Comparison of ENCODE assay signal across 8 cellular contexts in the genomic region with DNA sequence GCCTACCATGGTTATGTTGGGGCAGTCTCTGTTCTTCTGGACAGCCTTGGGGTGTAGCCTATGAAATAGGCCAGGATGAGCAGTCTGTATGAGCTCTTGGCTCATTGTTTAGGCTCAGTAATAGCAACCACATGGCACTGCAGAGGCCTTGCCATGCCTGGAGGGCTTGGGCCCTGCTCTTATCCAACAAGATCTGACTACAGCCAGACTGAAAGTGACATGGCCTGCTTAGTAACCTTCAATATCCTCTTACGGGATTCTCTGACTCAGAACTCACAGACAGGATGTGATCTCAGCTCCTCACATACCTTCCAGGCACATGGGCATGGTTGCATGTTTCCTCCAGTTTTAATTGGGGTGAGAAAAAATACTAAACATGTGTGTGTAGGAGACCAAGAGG.
DNase-seq lines count a peak whose midpoint lies in the region; ATAC-seq, FAIRE-seq and TF ChIP-seq lines count a peak whose summit lies in the region.

No MANE protein-coding gene starts in this region.

- H3K4me1 ChIP-seq in SK-N-SH (ENCODE audit: control insufficient read depth in 1 of 2, insufficient read depth in 2 of 2, low read depth in 1 of 2, low read length in 1 of 2) (peaks cover 11 to 34% of the 10 kb centered on the region in 2 experiments), smooth muscle cell (ENCODE audit: low read depth) (no peaks in the 10 kb centered on the region)

- DNase-seq in SK-N-SH, result peak; percentile 61
- peak; percentile 100 for DNase-seq in bronchial epithelial cell (ENCODE audit: low read depth)
- no peak for DNase-seq in smooth muscle cell (lab: John Stamatoyannopoulos, UW; ENCODE audit: unreplicated experiment)
- no peak for DNase-seq in cerebellar nuclear complex (lab: John Stamatoyannopoulos, UW)
- DNase-seq in SHP77 (lab: John Stamatoyannopoulos, UW), result no peak
- DNase-seq in left lobe of liver (ENCODE audit: low spot score), result no peak

- H3K4me2 ChIP-seq in SK-N-SH, result peak overlapping the region; percentile 1; the same call in 1 of the 2 replicates
- no peak overlapping the region for H3K4me2 ChIP-seq in smooth muscle cell

- H3K36me3 ChIP-seq in SK-N-SH (replicated peaks in 1 of 2; ENCODE audit: control insufficient read depth in 1 of 2, insufficient read depth in 2 of 2, low read length in 1 of 2) (no peaks in the 10 kb centered on the region), bronchial epithelial cell (ENCODE audit: control insufficient read depth, insufficient read depth, low read length) (no peaks in the 10 kb centered on the region), smooth muscle cell (ENCODE audit: low read depth) (no peaks in the 10 kb centered on the region)

- H2AFZ ChIP-seq in SK-N-SH (ENCODE audit: low read depth), result 0 out of 2 replicates have a peak overlapping the region, but pooled peaks have one; percentile 7
- H2AFZ ChIP-seq in smooth muscle cell (ENCODE audit: low read depth), result peak overlapping the region; percentile 18

- TF ChIP-seq CTCF in SK-N-SH (IDR thresholded peaks at IDR 0.05) (no peak), bronchial epithelial cell (IDR thresholded peaks at IDR 0.05; ENCODE audit: insufficient read depth, low read length, severe bottlenecking) (no peak), smooth muscle cell (IDR thresholded peaks at IDR 0.05; ENCODE audit: borderline replicate concordance, insufficient read depth, poor library complexity, severe bottlenecking) (no peak)

- H4K20me1 ChIP-seq in SK-N-SH (ENCODE audit: insufficient read depth), result no peaks in the 10 kb centered on the region
- H4K20me1 ChIP-seq in smooth muscle cell (ENCODE audit: low read depth), result no peaks in the 10 kb centered on the region

- peak; percentile 28 for FAIRE-seq in bronchial epithelial cell (lab: Jason Lieb, UNC)

- no peaks in the 10 kb centered on the region for H3K79me2 ChIP-seq in SK-N-SH (ENCODE audit: insufficient read depth)
- no peaks in the 10 kb centered on the region for H3K79me2 ChIP-seq in smooth muscle cell (ENCODE audit: low read depth)

- TF ChIP-seq RAD21 in SK-N-SH (IDR thresholded peaks at IDR 0.05; ENCODE audit: low read length), result peak; percentile 47

- H3K27ac ChIP-seq in SK-N-SH (ENCODE audit: low read depth in 2 of 2, low read length in 1 of 2) (peak overlapping the region; percentile 96 to 98), smooth muscle cell (ENCODE audit: low read depth) (peak overlapping the region; percentile 92)

- H3K9me3 ChIP-seq in SK-N-SH (no peaks in the 10 kb centered on the region), smooth muscle cell (replicated peaks; ENCODE audit: low read depth) (no peaks in the 10 kb centered on the region)

- H3K9ac ChIP-seq in SK-N-SH, result peak overlapping the region; percentile 49; the same call in 1 of the 2 replicates
- H3K9ac ChIP-seq in smooth muscle cell (ENCODE audit: low read depth), result peak overlapping the region; percentile 45

- H3K9me2 ChIP-seq in SK-N-SH, result no peaks in the 10 kb centered on the region

- H3K4me3 ChIP-seq in SK-N-SH (ENCODE audit: low read depth in 2 of 2, low read length in 1 of 2) (no peak overlapping the region), bronchial epithelial cell (ENCODE audit: low read depth, low read length) (no peak overlapping the region), smooth muscle cell (no peak overlapping the region)

- whole genome bisulfite sequencing in SK-N-SH (ENCODE audit: low lambda C conversion rate), result 0% methylated on average over 1 of the region's 1 CpG
- 0% methylated on average over 1 of the region's 1 CpG for WGBS in smooth muscle cell (ENCODE audit: low lambda C conversion rate)

- no peak for TF ChIP-seq POLR2A in GM18505 (IDR thresholded peaks at IDR 0.05; ENCODE audit: borderline replicate concordance, extremely low read depth, insufficient read depth, insufficient read length)

- peak; percentile 61 for ATAC-seq in GM18505 (IDR thresholded peaks at IDR 0.05; ENCODE audit: unreplicated experiment)
- peak; percentile 86 for ATAC-seq in HG02763 (IDR thresholded peaks at IDR 0.05; ENCODE audit: unreplicated experiment)
- ATAC-seq in left lobe of liver, result no peak

- POLR2A ChIA-PET in SK-N-SH (lab: Yijun Ruan, JAX), result interaction anchor here (0.6 to 1.0 kb wide), 3 partner anchors 54 to 643 kb away, joined by 3 to 5 read pairs (median 4); a partner anchor contains a TSS

- peaks cover 48% of the 10 kb centered on the region for H3F3A ChIP-seq in SK-N-SH (replicated peaks; ENCODE audit: insufficient read depth)
- peaks cover 5% of the 10 kb centered on the region for H3F3A ChIP-seq in smooth muscle cell (ENCODE audit: low read depth)

- H3K27me3 ChIP-seq in SK-N-SH (ENCODE audit: insufficient read depth) (no peaks in the 10 kb centered on the region), bronchial epithelial cell (ENCODE audit: control insufficient read depth, insufficient read depth, low read length) (no peaks in the 10 kb centered on the region), smooth muscle cell (ENCODE audit: low read depth) (no peaks in the 10 kb centered on the region)

- CTCF ChIA-PET in SK-N-SH (lab: Yijun Ruan, JAX), result interaction anchor here (1.2 to 1.3 kb wide), 3 partner anchors 42 to 237 kb away, joined by 3 read pairs; no protein-coding TSS in a partner anchor

- TF ChIP-seq EP300 in SK-N-SH (IDR thresholded peaks at IDR 0.05; ENCODE audit: borderline replicate concordance in 1 of 2, low read depth in 1 of 2, low read length in 1 of 2), result peak; percentile 94 to 99

TF ChIP-seq in SK-N-SH, 30 proteins besides CTCF, POLR2A, EP300 and RAD21 (continues in another document):
- TF ChIP-seq NFIC (IDR thresholded peaks at IDR 0.05; ENCODE audit: borderline replicate concordance), result peak; percentile 94
- TF ChIP-seq, protein P1, sequence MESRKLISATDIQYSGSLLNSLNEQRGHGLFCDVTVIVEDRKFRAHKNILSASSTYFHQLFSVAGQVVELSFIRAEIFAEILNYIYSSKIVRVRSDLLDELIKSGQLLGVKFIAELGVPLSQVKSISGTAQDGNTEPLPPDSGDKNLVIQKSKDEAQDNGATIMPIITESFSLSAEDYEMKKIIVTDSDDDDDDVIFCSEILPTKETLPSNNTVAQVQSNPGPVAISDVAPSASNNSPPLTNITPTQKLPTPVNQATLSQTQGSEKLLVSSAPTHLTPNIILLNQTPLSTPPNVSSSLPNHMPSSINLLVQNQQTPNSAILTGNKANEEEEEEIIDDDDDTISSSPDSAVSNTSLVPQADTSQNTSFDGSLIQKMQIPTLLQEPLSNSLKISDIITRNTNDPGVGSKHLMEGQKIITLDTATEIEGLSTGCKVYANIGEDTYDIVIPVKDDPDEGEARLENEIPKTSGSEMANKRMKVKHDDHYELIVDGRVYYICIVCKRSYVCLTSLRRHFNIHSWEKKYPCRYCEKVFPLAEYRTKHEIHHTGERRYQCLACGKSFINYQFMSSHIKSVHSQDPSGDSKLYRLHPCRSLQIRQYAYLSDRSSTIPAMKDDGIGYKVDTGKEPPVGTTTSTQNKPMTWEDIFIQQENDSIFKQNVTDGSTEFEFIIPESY (IDR thresholded peaks at IDR 0.05; ENCODE audit: borderline replicate concordance, low read depth), result peak; percentile 78; the same call in 1 of the 2 replicates
- TF ChIP-seq TAF1 (IDR thresholded peaks at IDR 0.05; ENCODE audit: borderline replicate concordance, low read depth, low read length), result peak; percentile 48; the same call in 1 of the 2 replicates
- TF ChIP-seq, protein P2, sequence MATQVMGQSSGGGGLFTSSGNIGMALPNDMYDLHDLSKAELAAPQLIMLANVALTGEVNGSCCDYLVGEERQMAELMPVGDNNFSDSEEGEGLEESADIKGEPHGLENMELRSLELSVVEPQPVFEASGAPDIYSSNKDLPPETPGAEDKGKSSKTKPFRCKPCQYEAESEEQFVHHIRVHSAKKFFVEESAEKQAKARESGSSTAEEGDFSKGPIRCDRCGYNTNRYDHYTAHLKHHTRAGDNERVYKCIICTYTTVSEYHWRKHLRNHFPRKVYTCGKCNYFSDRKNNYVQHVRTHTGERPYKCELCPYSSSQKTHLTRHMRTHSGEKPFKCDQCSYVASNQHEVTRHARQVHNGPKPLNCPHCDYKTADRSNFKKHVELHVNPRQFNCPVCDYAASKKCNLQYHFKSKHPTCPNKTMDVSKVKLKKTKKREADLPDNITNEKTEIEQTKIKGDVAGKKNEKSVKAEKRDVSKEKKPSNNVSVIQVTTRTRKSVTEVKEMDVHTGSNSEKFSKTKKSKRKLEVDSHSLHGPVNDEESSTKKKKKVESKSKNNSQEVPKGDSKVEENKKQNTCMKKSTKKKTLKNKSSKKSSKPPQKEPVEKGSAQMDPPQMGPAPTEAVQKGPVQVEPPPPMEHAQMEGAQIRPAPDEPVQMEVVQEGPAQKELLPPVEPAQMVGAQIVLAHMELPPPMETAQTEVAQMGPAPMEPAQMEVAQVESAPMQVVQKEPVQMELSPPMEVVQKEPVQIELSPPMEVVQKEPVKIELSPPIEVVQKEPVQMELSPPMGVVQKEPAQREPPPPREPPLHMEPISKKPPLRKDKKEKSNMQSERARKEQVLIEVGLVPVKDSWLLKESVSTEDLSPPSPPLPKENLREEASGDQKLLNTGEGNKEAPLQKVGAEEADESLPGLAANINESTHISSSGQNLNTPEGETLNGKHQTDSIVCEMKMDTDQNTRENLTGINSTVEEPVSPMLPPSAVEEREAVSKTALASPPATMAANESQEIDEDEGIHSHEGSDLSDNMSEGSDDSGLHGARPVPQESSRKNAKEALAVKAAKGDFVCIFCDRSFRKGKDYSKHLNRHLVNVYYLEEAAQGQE (IDR thresholded peaks at IDR 0.05; ENCODE audit: low read depth, low read length), result peak; percentile 73
- TF ChIP-seq NRF1 (IDR thresholded peaks at IDR 0.05; ENCODE audit: low read depth, low read length), result no peak
- TF ChIP-seq SIN3A (IDR thresholded peaks at IDR 0.05; ENCODE audit: borderline replicate concordance, low read depth, low read length), result peak; percentile 75; the same call in 1 of the 2 replicates
- peak; percentile 83 for TF ChIP-seq CHD2 (IDR thresholded peaks at IDR 0.05; ENCODE audit: low read length, partially characterized antibody)
- 0 out of 2 replicates have a peak, but pooled peaks have one; percentile 31 for TF ChIP-seq YY1 (IDR thresholded peaks at IDR 0.05; ENCODE audit: low read depth)
- TF ChIP-seq TEAD4 (IDR thresholded peaks at IDR 0.05; ENCODE audit: borderline replicate concordance, insufficient read depth), result peak; percentile 96
- TF ChIP-seq MXI1 (IDR thresholded peaks at IDR 0.05; ENCODE audit: low read depth, low read length), result peak; percentile 34; the same call in 1 of the 2 replicates
- peak; percentile 24; the same call in 1 of the 2 replicates for TF ChIP-seq ELF1 (IDR thresholded peaks at IDR 0.05)
- TF ChIP-seq EZH2phosphoT487 (IDR thresholded peaks at IDR 0.05; ENCODE audit: borderline replicate concordance, low read depth), result no peak

Comparison
In these comparisons a context has a peak if more than half of its experiments do, and no peak if none do; other contexts are left out.
1. DNase-seq: peak in SK-N-SH (single experiment) and bronchial epithelial cell (single experiment); none in smooth muscle cell (single experiment), cerebellar nuclear complex (0 of 2), SHP77 (0 of 2) and left lobe of liver (single experiment).